ENCODE assay signal across 8 cellular contexts in genomic region chr19:39125199-39125553, GRCh38. TPM values are rescaled to one million over a fixed set of nuclear protein-coding genes. Genes with fewer than 3 reads are reported as not detected.
DNase-seq lines count a peak whose midpoint lies in the region; ATAC-seq and TF ChIP-seq lines count a peak whose summit lies in the region.

No MANE protein-coding gene starts in this region.

- H3K27ac ChIP-seq in right lobe of liver (peak overlapping the region in 2 of 3 donors; percentile 36 to 84), thoracic aorta (peak overlapping the region; percentile 50 to 69)

- intact Hi-C loops in right lobe of liver (cut with DNase I), result no loop called here

- H3K36me3 ChIP-seq in adipocyte (ENCODE audit: control insufficient read depth, insufficient read depth, low read length, severe bottlenecking) (no peaks in the 10 kb centered on the region), right lobe of liver (no peaks in the 10 kb centered on the region), thoracic aorta (no peaks in the 10 kb centered on the region)

- H3K9me3 Mint-ChIP-seq in activated CD8-positive, alpha-beta memory T cell treated with anti-CD3 and anti-CD28 coated beads, Interleukin-2, amount 10 ng/mL, durations not matched to agents 7 days and 5 days (ENCODE audit: low read depth), result no peaks in the 10 kb centered on the region

- H3K27me3 Mint-ChIP-seq in activated CD8-positive, alpha-beta memory T cell treated with anti-CD3 and anti-CD28 coated beads, Interleukin-2, amount 10 ng/mL, durations not matched to agents 7 days and 5 days, result peaks cover 4% of the 10 kb centered on the region

- peak overlapping the region; percentile 85 for H3K4me3 Mint-ChIP-seq in activated CD8-positive, alpha-beta memory T cell treated with anti-CD3 and anti-CD28 coated beads, Interleukin-2, amount 10 ng/mL, durations not matched to agents 7 days and 5 days

- no peak for TF ChIP-seq POLR2A in right lobe of liver (IDR thresholded peaks at IDR 0.05)

- peak overlapping the region; percentile 77 for H3K9ac ChIP-seq in adipocyte (ENCODE audit: low read length)

- 32% methylated on average over 7 of the region's 7 CpGs for WGBS in right lobe of liver (ENCODE audit: insufficient coverage, low coverage, low lambda C conversion rate, missing lambda C conversion rate)

- H3K4me1 ChIP-seq in adipocyte (ENCODE audit: control insufficient read depth, insufficient read depth, low read length) (peaks cover 28% of the 10 kb centered on the region), right lobe of liver (peaks cover 0 to 32% (median 15%) of the 10 kb centered on the region in 4 donors), thoracic aorta (ENCODE audit: control insufficient read depth in 1 of 2, low read depth in 2 of 2) (peaks cover 7 to 34% of the 10 kb centered on the region in 2 donors)

- peaks cover 34% of the 10 kb centered on the region for H3K4me1 Mint-ChIP-seq in activated CD8-positive, alpha-beta memory T cell treated with anti-CD3 and anti-CD28 coated beads, Interleukin-2, amount 10 ng/mL, durations not matched to agents 7 days and 5 days

- H3K27me3 ChIP-seq in adipocyte (replicated peaks; ENCODE audit: control insufficient read depth, insufficient read depth, low read length), result no peaks in the 10 kb centered on the region
- no peaks in the 10 kb centered on the region for H3K27me3 ChIP-seq in right lobe of liver
- no peaks in the 10 kb centered on the region for H3K27me3 ChIP-seq in thoracic aorta (replicated peaks; ENCODE audit: insufficient read depth)

- no peak for ATAC-seq in activated CD8-positive, alpha-beta memory T cell treated with anti-CD3 and anti-CD28 coated beads, Interleukin-2, amount 10 ng/mL, durations not matched to agents 7 days and 5 days
- ATAC-seq in right lobe of liver (no peak), thoracic aorta (ENCODE audit: insufficient number of reproducible peaks, low FRiP score, low read depth) (no peak), HG02885 (IDR thresholded peaks at IDR 0.05; ENCODE audit: poor library complexity, unreplicated experiment) (no peak), HG03565 (IDR thresholded peaks at IDR 0.05; ENCODE audit: unreplicated experiment) (no peak)

- H3K9me3 ChIP-seq in adipocyte (ENCODE audit: control insufficient read depth, low read length), result no peaks in the 10 kb centered on the region
- H3K9me3 ChIP-seq in right lobe of liver, result no peaks in the 10 kb centered on the region
- H3K9me3 ChIP-seq in thoracic aorta, result no peaks in the 10 kb centered on the region

- no peak for DNase-seq in activated CD8-positive, alpha-beta memory T cell treated with anti-CD3 and anti-CD28 coated beads, Interleukin-2, amount 10 ng/mL, durations not matched to agents 7 days and 5 days
- no peak for DNase-seq in activated CD8-positive, alpha-beta memory T cell treated with anti-CD3 and anti-CD28 coated beads, Interleukin-2, amount 50 U/mL, for 48 hours
- DNase-seq in adipocyte (ENCODE audit: low read depth) (no peak), right lobe of liver (no peak), thoracic aorta (ENCODE audit: low spot score) (no peak), NCI-H2107 treated with DMSO at 0.1 percent for 48 hours (lab: John Stamatoyannopoulos, UW; ENCODE audit: unreplicated experiment) (no peak)

- peak overlapping the region; percentile 89 for H3K27ac Mint-ChIP-seq in activated CD8-positive, alpha-beta memory T cell treated with anti-CD3 and anti-CD28 coated beads, Interleukin-2, amount 10 ng/mL, durations not matched to agents 7 days and 5 days

- no peaks in the 10 kb centered on the region for H3K36me3 Mint-ChIP-seq in activated CD8-positive, alpha-beta memory T cell treated with anti-CD3 and anti-CD28 coated beads, Interleukin-2, amount 10 ng/mL, durations not matched to agents 7 days and 5 days

- CTCF ChIA-PET in activated CD8-positive, alpha-beta memory T cell treated with anti-CD3 and anti-CD28 coated beads, Interleukin-2, amount 10 ng/mL, durations not matched to agents 7 days and 5 days (lab: Charles Lee), result interaction anchor here (1.2 to 1.5 kb wide), 2 partner anchors 202 to 408 kb away, joined by 3 to 6 read pairs; partner anchors contain the start of gene EID2B

- TF ChIP-seq CTCF in right lobe of liver (IDR thresholded peaks at IDR 0.05) (no peak), thoracic aorta (IDR thresholded peaks at IDR 0.05) (no peak)

- H3K4me3 ChIP-seq in adipocyte (ENCODE audit: low read length), result peak overlapping the region; percentile 92
- peak overlapping the region; percentile 85 to 94 (median 89) for H3K4me3 ChIP-seq in right lobe of liver
- H3K4me3 ChIP-seq in thoracic aorta, result peak overlapping the region; percentile 96

RNA-seq across cellular contexts. Expression of gene PAK4, which starts 0.4 kb away (rescaled TPM):
- total RNA-seq in activated CD8-positive, alpha-beta memory T cell treated with anti-CD3 and anti-CD28 coated beads, Interleukin-2, amount 10 ng/mL, durations not matched to agents 7 days and 5 days, result 10 to 100 TPM; 14.6 to 18.4 TPM
- total RNA-seq in right lobe of liver (10 to 100 TPM; 11.4 to 16.6 (median 14.7) TPM), thoracic aorta (1 to 10 TPM; 7.4 to 8.7 TPM)

RNA-seq across cellular contexts. Expression of gene ACP7, which starts 41.0 kb away (rescaled TPM):
- not detected for total RNA-seq in activated CD8-positive, alpha-beta memory T cell treated with anti-CD3 and anti-CD28 coated beads, Interleukin-2, amount 10 ng/mL, durations not matched to agents 7 days and 5 days
- not detected for total RNA-seq in right lobe of liver
- not detected for total RNA-seq in thoracic aorta
